In the genomic region with DNA sequence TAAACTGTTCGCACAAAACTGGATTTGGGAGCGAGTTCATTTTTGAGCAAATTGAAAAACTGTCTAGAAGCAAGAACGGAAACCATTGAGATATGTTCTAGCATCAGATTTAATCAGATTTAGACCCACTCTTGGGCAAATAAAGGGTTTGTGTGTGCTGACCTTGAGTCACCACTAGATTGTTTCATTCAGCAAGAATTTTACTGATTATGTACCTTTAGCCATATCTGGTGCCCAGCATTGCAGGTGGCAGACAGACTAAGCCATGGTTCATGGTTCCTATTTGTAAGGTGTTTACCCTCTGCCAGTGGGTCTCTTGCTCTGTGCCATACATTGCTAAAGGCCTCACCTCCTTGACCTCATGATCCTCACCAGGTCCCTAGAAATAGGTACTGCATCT, we compare ENCODE assay signal across 9 cellular contexts. TPM values are rescaled to one million over a fixed set of nuclear protein-coding genes. Genes with fewer than 3 reads are reported as not detected.
DNase-seq lines count a peak whose midpoint lies in the region; FAIRE-seq and TF ChIP-seq lines count a peak whose summit lies in the region.
"Had no signal": no experiment of that assay in that cellular context is flagged by ENCODE, and none has a peak within 500 bp of the region (broad histone marks: within the 10 kb centered on the region; RNA-seq: fewer than 3 reads in every experiment).

No MANE protein-coding gene starts in this region.

- no peak overlapping the region for H2BK20ac ChIP-seq in H1 (ENCODE audit: low read length)

- no peak overlapping the region for H2BK15ac ChIP-seq in H1 (ENCODE audit: low read length)

- no peak overlapping the region for H4K91ac ChIP-seq in H1 (replicated peaks; ENCODE audit: insufficient read length, low read length)

- H3K4ac ChIP-seq in H1 (replicated peaks; ENCODE audit: insufficient read length, low read depth, low read length), result no peak overlapping the region

- H3K36me3 ChIP-seq in OCI-LY7 (ENCODE audit: insufficient read depth, low read length), result peaks cover 52% of the 10 kb centered on the region
- H3K36me3 ChIP-seq in H1 (ENCODE audit: control insufficient read depth in 2 of 4, insufficient read depth in 4 of 4, low read length in 3 of 4), result peaks cover 12 to 41% (median 27%) of the 10 kb centered on the region in 4 experiments
- peaks cover 38% of the 10 kb centered on the region for H3K36me3 ChIP-seq in osteoblast (ENCODE audit: insufficient read depth, low read length)

- POLR2A ChIA-PET in OCI-LY7 (lab: Charles Lee), result no interaction called here
- POLR2A ChIA-PET in H1 (lab: Charles Lee; ENCODE audit: partially characterized antibody), result no interaction called here

- H3K14ac ChIP-seq in H1 (ENCODE audit: insufficient read length), result no peak overlapping the region

- H3K4me2 ChIP-seq in OCI-LY7 (ENCODE audit: low read length), result peak overlapping the region; percentile 96
- H3K4me2 ChIP-seq in H1 (ENCODE audit: insufficient read depth in 1 of 2, low read depth in 2 of 2, low read length in 2 of 2), result peak overlapping the region; percentile 81 to 91
- H3K4me2 ChIP-seq in osteoblast (ENCODE audit: insufficient read depth, low read length), result peak overlapping the region; percentile 96

- CTCF ChIA-PET in OCI-LY7 (lab: Charles Lee; ENCODE audit: unreplicated experiment), result no interaction called here
- CTCF ChIA-PET in H1 (lab: Charles Lee; ENCODE audit: partially characterized antibody), result no interaction called here

- H3K18ac ChIP-seq in H1 (ENCODE audit: extremely low read depth, low read length), result no peak overlapping the region

- intact Hi-C loops in OCI-LY7 (cut with micrococcal nuclease; ENCODE audit: unreplicated experiment), result no loop called here

- H2BK120ac ChIP-seq in H1 (replicated peaks; ENCODE audit: low read depth, low read length), result no peak overlapping the region

- H3K27me3 ChIP-seq in H1 (replicated peaks in 1 of 4; ENCODE audit: control insufficient read depth in 3 of 4, extremely low read depth in 1 of 4, insufficient read depth in 3 of 4, low read length in 3 of 4) (no peaks in the 10 kb centered on the region), osteoblast (ENCODE audit: insufficient read depth, low read length) (no peaks in the 10 kb centered on the region)

- H3K9ac ChIP-seq in H1 (replicated peaks in 1 of 4; ENCODE audit: extremely low read depth in 1 of 4, low read depth in 3 of 4, low read length in 3 of 4), result peak overlapping the region in 1 of 4 experiments; percentile 90; a peak in 2 of 7 replicates

- no peak for TF ChIP-seq POLR2A in H1 (IDR thresholded peaks at IDR 0.05; ENCODE audit: control extremely low read depth in 1 of 2, low read depth in 2 of 2, low read length in 2 of 2)

- BruUV-seq in OCI-LY7 (replicated peaks; lab: Mats Ljungman, UMichigan), result no TSS peak

- no peak overlapping the region for H4K8ac ChIP-seq in H1 (ENCODE audit: extremely low read depth, insufficient read depth, low read length)

- H3K4me3 ChIP-seq in OCI-LY7 (ENCODE audit: low read depth, low read length, poor library complexity, severe bottlenecking) (peak overlapping the region; percentile 84), H1 (ENCODE audit: extremely low read depth in 1 of 4, insufficient read depth in 2 of 4, low read depth in 3 of 4, low read length in 4 of 4) (peak overlapping the region; percentile 70 to 88 (median 82); a peak in 7 of 8 replicates), osteoblast (ENCODE audit: insufficient read depth, low read length) (peak overlapping the region; percentile 86)

- TF ChIP-seq RAD21 in H1 (IDR thresholded peaks at IDR 0.05 in 1 of 2, conservative IDR thresholded peaks at IDR 0.05 in 1 of 2; ENCODE audit: low read depth in 2 of 2, low read length in 2 of 2), result no peak

- WGBS in H1 (ENCODE audit: extremely low coverage in 1 of 2, insufficient coverage in 1 of 2, insufficient read length in 1 of 2, insufficient replicate concordance in 2 of 2, low coverage in 1 of 2, low lambda C conversion rate in 2 of 2, missing lambda C conversion rate in 1 of 2), 2 experiments, result 96% methylated on average over 3 of the region's 3 CpGs; no CpG with 5 or more reads in 1 of the 2 experiments

- peaks cover 16% of the 10 kb centered on the region for H3K4me1 ChIP-seq in OCI-LY7 (ENCODE audit: insufficient read depth, low read length, poor library complexity, severe bottlenecking)
- H3K4me1 ChIP-seq in H1 (replicated peaks in 1 of 4; ENCODE audit: control insufficient read depth in 3 of 4, insufficient read depth in 4 of 4, low read length in 3 of 4), result peaks cover 0 to 6% (median 4%) of the 10 kb centered on the region in 4 experiments; a peak in 3 of 7 replicates
- peaks cover 19% of the 10 kb centered on the region for H3K4me1 ChIP-seq in osteoblast (ENCODE audit: insufficient read depth, low read length)

- H3K9me2 ChIP-seq in OCI-LY7 (ENCODE audit: insufficient read depth, low read length), result no peaks in the 10 kb centered on the region

- H3K27ac ChIP-seq in OCI-LY7 (ENCODE audit: low read depth, low read length, poor library complexity, severe bottlenecking), result no peak overlapping the region
- H3K27ac ChIP-seq in H1 (ENCODE audit: low read depth, low read length), result no peak overlapping the region
- peak overlapping the region; percentile 74 for H3K27ac ChIP-seq in osteoblast (ENCODE audit: low read depth, low read length)

- no peak overlapping the region for H2BK5ac ChIP-seq in H1 (ENCODE audit: low read depth, low read length)

- no peak overlapping the region; the same call in 1 of the 2 replicates for H2AK5ac ChIP-seq in H1 (ENCODE audit: low read depth, low read length)

- no peak for TF ChIP-seq EP300 in H1 (IDR thresholded peaks at IDR 0.05; ENCODE audit: borderline replicate concordance in 1 of 2, low read depth in 2 of 2, low read length in 2 of 2)

- TF ChIP-seq CTCF in OCI-LY7 (conservative IDR thresholded peaks at IDR 0.05; ENCODE audit: low read length), result no peak
- TF ChIP-seq CTCF in H1 (IDR thresholded peaks at IDR 0.05; ENCODE audit: control extremely low read depth in 1 of 3, insufficient read depth in 1 of 3, low read depth in 1 of 3, low read length in 3 of 3), result no peak
- no peak for TF ChIP-seq CTCF in osteoblast (IDR thresholded peaks at IDR 0.05; ENCODE audit: extremely low read depth, low read depth, low read length)

- peak; percentile 32 for DNase-seq in ELR (ENCODE audit: low read depth)
- DNase-seq in OCI-LY7 (ENCODE audit: low spot score), result no peak
- no peak for DNase-seq in H1 (ENCODE audit: low read depth in 1 of 2, low spot score in 2 of 2)
- DNase-seq in osteoblast (ENCODE audit: insufficient read length, low spot score, missing footprints), result no peak
- no peak for DNase-seq in NCI-H446 treated with DMSO at 0.1 percent for 48 hours (lab: John Stamatoyannopoulos, UW)
- DNase-seq in NCI-H1417 (lab: John Stamatoyannopoulos, UW), result no peak
- no peak for DNase-seq in NCI-H345 treated with DMSO at 0.1 percent for 48 hours (lab: John Stamatoyannopoulos, UW; ENCODE audit: unreplicated experiment)
- no peak for DNase-seq in cortex of kidney (lab: John Stamatoyannopoulos, UW)
- DNase-seq: T1000 had no signal

- H2BK12ac ChIP-seq in H1 (ENCODE audit: low read depth, low read length), result no peak overlapping the region

- H3K79me2 ChIP-seq in OCI-LY7 (ENCODE audit: insufficient read depth, low read depth, low read length), result peaks cover 48% of the 10 kb centered on the region
- peaks cover 12 to 38% of the 10 kb centered on the region in 2 experiments for H3K79me2 ChIP-seq in H1 (ENCODE audit: control insufficient read depth in 1 of 2, insufficient read depth in 2 of 2, low read length in 2 of 2)
- H3K79me2 ChIP-seq in osteoblast (ENCODE audit: insufficient read depth, low read length), result peaks cover 50% of the 10 kb centered on the region

- H4K20me1 ChIP-seq in OCI-LY7 (ENCODE audit: insufficient read depth, low read length), result peaks cover 10% of the 10 kb centered on the region; the same call in 1 of the 2 replicates
- H4K20me1 ChIP-seq in H1 (replicated peaks in 1 of 2; ENCODE audit: control insufficient read depth in 1 of 2, insufficient read depth in 2 of 2, low read length in 2 of 2), result peaks cover 0 to 10% of the 10 kb centered on the region in 2 experiments
- H4K20me1 ChIP-seq in osteoblast (ENCODE audit: insufficient read depth, low read length), result peaks cover 22% of the 10 kb centered on the region

- H3K23me2 ChIP-seq in H1 (ENCODE audit: low read depth, low read length), result peaks cover 9% of the 10 kb centered on the region

- H3K79me1 ChIP-seq in H1 (ENCODE audit: low read depth, low read length), result peaks cover 11% of the 10 kb centered on the region

- no peak overlapping the region for H3K23ac ChIP-seq in H1 (ENCODE audit: insufficient read length)

- no peaks in the 10 kb centered on the region for H3K9me3 ChIP-seq in OCI-LY7 (ENCODE audit: low read length)
- H3K9me3 ChIP-seq in H1 (ENCODE audit: insufficient read depth in 2 of 2, low read depth in 1 of 2, low read length in 1 of 2), result no peaks in the 10 kb centered on the region
- no peaks in the 10 kb centered on the region for H3K9me3 ChIP-seq in osteoblast (ENCODE audit: low read depth, low read length)

- no peak overlapping the region for H4K5ac ChIP-seq in H1 (ENCODE audit: insufficient read length, low read depth, low read length)

- H2AFZ ChIP-seq in OCI-LY7 (ENCODE audit: low read length) (no peak overlapping the region), H1 (ENCODE audit: low read length) (no peak overlapping the region), osteoblast (ENCODE audit: low read length) (no peak overlapping the region)

- H3K56ac ChIP-seq in H1 (replicated peaks; ENCODE audit: insufficient read length, low read depth, low read length), result no peak overlapping the region

- no peak for FAIRE-seq in H1 (lab: Jason Lieb, UNC)

RNA-seq across cellular contexts. Expression of a gene that starts 1.4 kb away (rescaled TPM):
- total RNA-seq in OCI-LY7 (2014; rRNA removed; shearing (Covaris generic)), result 65.7 and 89.3 TPM in 2 replicates
- total RNA-seq in OCI-LY7 (2022), result 96.0 and 106 TPM in 2 replicates
- total RNA-seq in H1 (2021; fragmentation: NEBNext Ultra II Directional; extraction: Animal tissue kit (Norgen Biotek cat#: 25700)), result 131 and 134 TPM in 2 replicates
- polyA plus RNA-seq in H1 (2011; rRNA removed), result 43.2 and 53.5 TPM in 2 replicates
- polyA plus RNA-seq in H1 (2011; cell fraction: cytosol; rRNA removed), result 70.2 TPM
- polyA plus RNA-seq in H1 (2011; cell fraction: nucleus; rRNA removed), result 42.9 TPM
- polyA plus RNA-seq in H1 (2012, experiment 1 of 2), result 163 to 182 TPM (median 173 TPM) in 4 replicates
- polyA plus RNA-seq in H1 (2012, experiment 2 of 2), result 86.7 TPM
- polyA plus RNA-seq in H1 (2013, experiment 1 of 2), result 89.6 TPM
- 96.6 TPM for polyA plus RNA-seq in H1 (2013, experiment 2 of 2)
- 13.6 and 21.9 TPM in 2 replicates for polyA minus RNA-seq in H1 (2011; rRNA and poly(A)+ RNA removed)
- 53.8 TPM for polyA minus RNA-seq in H1 (2011; cell fraction: cytosol; rRNA and poly(A)+ RNA removed)
- 25.6 TPM for polyA minus RNA-seq in H1 (2011; cell fraction: nucleus; rRNA and poly(A)+ RNA removed)
- 15.9 and 17.4 TPM in 2 replicates for total RNA-seq in osteoblast

RNA-seq across cellular contexts. Expression of a gene that starts 9.1 kb away (rescaled TPM):
- not detected in 2 replicates for total RNA-seq in OCI-LY7 (2014; rRNA removed; shearing (Covaris generic))
- not detected in 2 replicates for total RNA-seq in OCI-LY7 (2022)
- not detected in 2 replicates for total RNA-seq in H1 (2021; fragmentation: NEBNext Ultra II Directional; extraction: Animal tissue kit (Norgen Biotek cat#: 25700))
- not detected in 2 replicates for polyA plus RNA-seq in H1 (2011; rRNA removed)
- polyA plus RNA-seq in H1 (2011; cell fraction: cytosol; rRNA removed), result not detected
- polyA plus RNA-seq in H1 (2011; cell fraction: nucleus; rRNA removed), result not detected
- 0.14 TPM in 1 of 4 replicates, not detected in the others for polyA plus RNA-seq in H1 (2012, experiment 1 of 2)
- not detected for polyA plus RNA-seq in H1 (2012, experiment 2 of 2)
- not detected for polyA plus RNA-seq in H1 (2013, experiment 1 of 2)
- polyA plus RNA-seq in H1 (2013, experiment 2 of 2), result not detected
- polyA minus RNA-seq in H1 (2011; rRNA and poly(A)+ RNA removed), result not detected in 2 replicates
- not detected for polyA minus RNA-seq in H1 (2011; cell fraction: cytosol; rRNA and poly(A)+ RNA removed)
- polyA minus RNA-seq in H1 (2011; cell fraction: nucleus; rRNA and poly(A)+ RNA removed), result not detected
- not detected in 2 replicates for total RNA-seq in osteoblast

RNA-seq across cellular contexts. Expression of a gene that starts 22.6 kb away (rescaled TPM):
- 9.2 and 13.8 TPM in 2 replicates for total RNA-seq in OCI-LY7 (2014; rRNA removed; shearing (Covaris generic))
- total RNA-seq in OCI-LY7 (2022) (15.2 and 17.4 TPM in 2 replicates), osteoblast (10.3 and 10.9 TPM in 2 replicates)
- 17.4 and 19.8 TPM in 2 replicates for total RNA-seq in H1 (2021; fragmentation: NEBNext Ultra II Directional; extraction: Animal tissue kit (Norgen Biotek cat#: 25700))
- polyA plus RNA-seq in H1 (2011; rRNA removed), result 7.9 and 11.6 TPM in 2 replicates
- 12.5 TPM for polyA plus RNA-seq in H1 (2011; cell fraction: cytosol; rRNA removed)
- polyA plus RNA-seq in H1 (2011; cell fraction: nucleus; rRNA removed), result 13.1 TPM
- 13.0 to 16.1 TPM (median 14.3 TPM) in 4 replicates for polyA plus RNA-seq in H1 (2012, experiment 1 of 2)
- 12.4 TPM for polyA plus RNA-seq in H1 (2012, experiment 2 of 2)
- 11.3 TPM for polyA plus RNA-seq in H1 (2013, experiment 1 of 2)
- polyA plus RNA-seq in H1 (2013, experiment 2 of 2), result 11.8 TPM
- polyA minus RNA-seq in H1 (2011; rRNA and poly(A)+ RNA removed), result 4.4 and 5.9 TPM in 2 replicates
- polyA minus RNA-seq in H1 (2011; cell fraction: cytosol; rRNA and poly(A)+ RNA removed), result 9.6 TPM
- polyA minus RNA-seq in H1 (2011; cell fraction: nucleus; rRNA and poly(A)+ RNA removed), result 11.5 TPM

RNA-seq across cellular contexts. Expression of a gene that starts 32.8 kb away (rescaled TPM):
- total RNA-seq in OCI-LY7 (2014; rRNA removed; shearing (Covaris generic)), result 17.5 and 18.1 TPM in 2 replicates
- total RNA-seq in OCI-LY7 (2022), result 43.7 and 46.6 TPM in 2 replicates
- 29.6 and 36.8 TPM in 2 replicates for total RNA-seq in H1 (2021; fragmentation: NEBNext Ultra II Directional; extraction: Animal tissue kit (Norgen Biotek cat#: 25700))
- 27.3 and 34.8 TPM in 2 replicates for polyA plus RNA-seq in H1 (2011; rRNA removed)
- 25.1 TPM for polyA plus RNA-seq in H1 (2011; cell fraction: cytosol; rRNA removed)
- 43.6 TPM for polyA plus RNA-seq in H1 (2011; cell fraction: nucleus; rRNA removed)
- polyA plus RNA-seq in H1 (2012, experiment 1 of 2), result 20.4 to 32.9 TPM (median 29.8 TPM) in 4 replicates
- 24.3 TPM for polyA plus RNA-seq in H1 (2012, experiment 2 of 2)
- polyA plus RNA-seq in H1 (2013, experiment 1 of 2), result 17.9 TPM
- polyA plus RNA-seq in H1 (2013, experiment 2 of 2), result 16.9 TPM
- 42.5 and 57.8 TPM in 2 replicates for polyA minus RNA-seq in H1 (2011; rRNA and poly(A)+ RNA removed)
- 37.3 TPM for polyA minus RNA-seq in H1 (2011; cell fraction: cytosol; rRNA and poly(A)+ RNA removed)
- 20.5 TPM for polyA minus RNA-seq in H1 (2011; cell fraction: nucleus; rRNA and poly(A)+ RNA removed)
- 8.0 and 8.3 TPM in 2 replicates for total RNA-seq in osteoblast

RNA-seq across cellular contexts. Expression of a gene that starts 37.4 kb away (rescaled TPM):
- not detected in 2 replicates for total RNA-seq in OCI-LY7 (2014; rRNA removed; shearing (Covaris generic))
- total RNA-seq in OCI-LY7 (2022) (not detected in 2 replicates), osteoblast (not detected in 2 replicates)
- total RNA-seq in H1 (2021; fragmentation: NEBNext Ultra II Directional; extraction: Animal tissue kit (Norgen Biotek cat#: 25700)), result 16.7 and 16.9 TPM in 2 replicates
- polyA plus RNA-seq in H1 (2011; rRNA removed), result 37.5 and 44.3 TPM in 2 replicates
- polyA plus RNA-seq in H1 (2011; cell fraction: cytosol; rRNA removed), result 26.5 TPM
- polyA plus RNA-seq in H1 (2011; cell fraction: nucleus; rRNA removed), result 24.3 TPM
- 15.8 to 22.2 TPM (median 19.0 TPM) in 4 replicates for polyA plus RNA-seq in H1 (2012, experiment 1 of 2)
- polyA plus RNA-seq in H1 (2012, experiment 2 of 2), result 21.6 TPM
- polyA plus RNA-seq in H1 (2013, experiment 1 of 2), result 12.0 TPM
- polyA plus RNA-seq in H1 (2013, experiment 2 of 2), result 11.5 TPM
- polyA minus RNA-seq in H1 (2011; rRNA and poly(A)+ RNA removed), result 28.9 and 33.1 TPM in 2 replicates
- polyA minus RNA-seq in H1 (2011; cell fraction: cytosol; rRNA and poly(A)+ RNA removed), result 18.0 TPM
- 14.6 TPM for polyA minus RNA-seq in H1 (2011; cell fraction: nucleus; rRNA and poly(A)+ RNA removed)
